ENCODE assay signal across 8 cellular contexts in the genomic region with DNA sequence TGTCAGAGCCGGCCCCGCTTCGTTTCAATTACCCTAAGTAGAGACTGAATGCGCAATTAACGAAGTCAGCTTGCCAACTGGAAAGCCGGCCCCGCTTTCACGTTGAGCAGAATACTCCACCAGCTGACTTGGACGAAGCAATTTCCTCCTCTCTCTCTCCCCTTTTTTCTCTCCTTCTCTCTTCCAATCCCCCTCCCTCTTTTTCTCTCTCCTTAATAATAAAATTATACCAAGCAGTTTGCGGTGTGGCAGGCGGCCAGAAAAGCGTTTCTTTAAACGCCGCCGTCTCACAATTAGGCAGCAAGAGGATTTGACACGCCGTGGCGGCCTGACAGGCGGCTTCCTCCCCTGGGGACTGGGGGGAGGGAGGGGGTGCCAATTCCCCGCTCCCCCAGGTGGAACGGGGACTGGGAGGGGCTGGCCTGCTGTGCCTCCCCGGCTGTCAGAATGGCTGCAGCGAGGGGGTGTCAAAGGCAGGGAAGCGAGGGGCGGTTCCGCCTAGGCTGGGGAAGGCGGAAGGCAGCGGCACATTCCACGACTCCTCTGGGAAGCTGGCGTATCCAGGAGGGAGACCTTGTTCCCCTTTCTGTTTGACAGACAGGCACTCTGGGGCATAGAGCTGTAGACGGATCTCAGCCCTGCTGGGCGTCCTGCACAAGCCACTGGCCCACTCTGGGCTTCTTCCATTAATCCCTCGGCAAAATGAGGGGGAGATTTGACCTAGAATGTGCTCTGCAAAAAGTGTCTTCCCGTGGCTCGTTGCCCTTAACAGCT. TPM values are rescaled to one million over a fixed set of nuclear protein-coding genes. Genes with fewer than 3 reads are reported as not detected.
A peak's percentile ranks its signal among the peaks of the same experiment; 100 is the strongest.
DNase-seq lines count a peak whose midpoint lies in the region; ATAC-seq, FAIRE-seq and TF ChIP-seq lines count a peak whose summit lies in the region.

No MANE protein-coding gene starts in this region.

- no peak for TF ChIP-seq POLR2A in testis (IDR thresholded peaks at IDR 0.05)
- no peak for TF ChIP-seq POLR2A in GM12891 (IDR thresholded peaks at IDR 0.05; ENCODE audit: low read depth, low read length)

- peaks cover 4 to 35% (median 11%) of the 10 kb centered on the region in 3 donors for H3K4me1 Mint-ChIP-seq in CD8-positive, alpha-beta memory T cell

- no peak overlapping the region for H2AFZ ChIP-seq in mesenchymal stem cell (ENCODE audit: low read depth, low read length)

- no peak overlapping the region for H3K27ac ChIP-seq in CD8-positive, alpha-beta memory T cell (ENCODE audit: low read depth, low read length)
- H3K27ac ChIP-seq in RWPE1 (peak overlapping the region; percentile 86), mesenchymal stem cell (ENCODE audit: low read length, poor library complexity, severe bottlenecking) (no peak overlapping the region), testis (peak overlapping the region; percentile 67 to 87)

- peak overlapping the region in 3 of 8 donors; percentile 29 to 71 (median 53) for H3K27ac Mint-ChIP-seq in CD8-positive, alpha-beta memory T cell

- H3K9me3 Mint-ChIP-seq in CD8-positive, alpha-beta memory T cell, result no peaks in the 10 kb centered on the region

- peak overlapping the region; percentile 44 for H2BK15ac ChIP-seq in mesenchymal stem cell (ENCODE audit: low read depth, poor library complexity, severe bottlenecking)

- H3K14ac ChIP-seq in mesenchymal stem cell (ENCODE audit: low read length in 2 of 2), result peak overlapping the region in 1 of 2 experiments; percentile 82

- intact Hi-C loops in testis (cut with DNase I; ENCODE audit: low total_unique reads), result no loop called here

- CTCF ChIA-PET in CD8-positive, alpha-beta memory T cell (lab: Charles Lee), result interaction anchor here (0.8 to 1.1 kb wide), 2 partner anchors 10 to 22 kb away, joined by 3 read pairs; no protein-coding TSS in a partner anchor
- CTCF ChIA-PET in RWPE1 (lab: Yijun Ruan, JAX), result no interaction called here

- H3K27me3 Mint-ChIP-seq in CD8-positive, alpha-beta memory T cell, result peaks cover 3% of the 10 kb centered on the region in 2 donors

- no peaks in the 10 kb centered on the region for H3K9me3 ChIP-seq in CD8-positive, alpha-beta memory T cell (ENCODE audit: low read length)
- no peaks in the 10 kb centered on the region for H3K9me3 ChIP-seq in mesenchymal stem cell (ENCODE audit: control insufficient read depth, low read length)
- H3K9me3 ChIP-seq in testis, result no peaks in the 10 kb centered on the region

- H3K4me2 ChIP-seq in mesenchymal stem cell (ENCODE audit: low read length, poor library complexity, severe bottlenecking), result peak overlapping the region; percentile 97

- POLR2A ChIA-PET in CD8-positive, alpha-beta memory T cell (lab: Charles Lee), result no interaction called here
- POLR2A ChIA-PET in RWPE1 (lab: Yijun Ruan, JAX; ENCODE audit: low non-redundant PET), result no interaction called here

- WGBS in mesenchymal stem cell, result 6% methylated on average over 35 of the region's 35 CpGs
- WGBS in testis, 2 donors, result 7 to 10% methylated on average over 29 to 35 of the region's 35 CpGs

- H3K27me3 ChIP-seq in CD8-positive, alpha-beta memory T cell (ENCODE audit: insufficient read depth, low read length, poor library complexity, severe bottlenecking), result no peaks in the 10 kb centered on the region
- H3K27me3 ChIP-seq in mesenchymal stem cell (ENCODE audit: control insufficient read depth in 1 of 2, insufficient read depth in 1 of 2, low read length in 2 of 2), result peaks cover 0 to 6% of the 10 kb centered on the region in 2 experiments
- no peaks in the 10 kb centered on the region for H3K27me3 ChIP-seq in testis

- H3K4me1 ChIP-seq in CD8-positive, alpha-beta memory T cell (ENCODE audit: insufficient read depth, low read length), result peaks cover 19% of the 10 kb centered on the region
- H3K4me1 ChIP-seq in mesenchymal stem cell (ENCODE audit: control insufficient read depth, insufficient read depth, low read depth, low read length) (peaks cover 53% of the 10 kb centered on the region), testis (peaks cover 55% of the 10 kb centered on the region)

- peaks cover 47% of the 10 kb centered on the region for H3K79me1 ChIP-seq in mesenchymal stem cell (replicated peaks; ENCODE audit: low read length, poor library complexity, severe bottlenecking)

- H2BK5ac ChIP-seq in mesenchymal stem cell (ENCODE audit: low read depth, low read length, poor library complexity, severe bottlenecking), result no peak overlapping the region

- no peak overlapping the region for H2AK5ac ChIP-seq in mesenchymal stem cell (ENCODE audit: low read length, severe bottlenecking)

- ATAC-seq in HG03066 (IDR thresholded peaks at IDR 0.05; ENCODE audit: low read depth, unreplicated experiment), result peak; percentile 21

- no peak for FAIRE-seq in GM12891 (lab: Jason Lieb, UNC)

- H3K9ac ChIP-seq in mesenchymal stem cell (ENCODE audit: low read length), result peak overlapping the region; percentile 54

- H3K4me3 ChIP-seq in CD8-positive, alpha-beta memory T cell (ENCODE audit: low read length), result peak overlapping the region; percentile 59
- H3K4me3 ChIP-seq in mesenchymal stem cell (ENCODE audit: insufficient read depth in 1 of 2, low read depth in 1 of 2, low read length in 2 of 2) (peak overlapping the region; percentile 41 to 72), testis (peak overlapping the region; percentile 50 to 57)

- H3K18ac ChIP-seq in mesenchymal stem cell (ENCODE audit: low read depth in 1 of 2, low read length in 2 of 2), result peak overlapping the region; percentile 58 to 91

- H4K8ac ChIP-seq in mesenchymal stem cell (ENCODE audit: low read length), result peak overlapping the region; percentile 7

- TF ChIP-seq CTCF in RWPE1 (conservative IDR thresholded peaks at IDR 0.05; ENCODE audit: low read depth) (no peak), testis (IDR thresholded peaks at IDR 0.05) (no peak)

- H3K4me3 Mint-ChIP-seq in CD8-positive, alpha-beta memory T cell, result peak overlapping the region; percentile 78 to 93 (median 83)

- H3K23ac ChIP-seq in mesenchymal stem cell (ENCODE audit: low read length in 2 of 2), result peak overlapping the region in 1 of 2 experiments; percentile 97

- no peak overlapping the region for H3K4ac ChIP-seq in mesenchymal stem cell (ENCODE audit: low read depth in 1 of 2, low read length in 2 of 2)

- H3K36me3 ChIP-seq in CD8-positive, alpha-beta memory T cell (ENCODE audit: insufficient read depth, low read length), result no peaks in the 10 kb centered on the region
- H3K36me3 ChIP-seq in mesenchymal stem cell (ENCODE audit: control insufficient read depth in 1 of 2, insufficient read depth in 2 of 2, low read depth in 1 of 2, low read length in 2 of 2), result no peaks in the 10 kb centered on the region
- no peaks in the 10 kb centered on the region for H3K36me3 ChIP-seq in testis (ENCODE audit: low read depth, missing control alignments)

- H2BK12ac ChIP-seq in mesenchymal stem cell (ENCODE audit: low read length in 2 of 2), result peak overlapping the region in 1 of 2 experiments; percentile 93

- H3K36me3 Mint-ChIP-seq in CD8-positive, alpha-beta memory T cell, result no peaks in the 10 kb centered on the region

- peak in 2 of 5 donors; percentile 16 to 46 for DNase-seq in CD8-positive, alpha-beta memory T cell
- DNase-seq in RWPE1 (ENCODE audit: low spot score), result no peak
- DNase-seq in ecto neural progenitor cell (ENCODE audit: low spot score), result peak; percentile 87
- peak; percentile 68 for DNase-seq in mesenchymal stem cell
- peak; percentile 78 for DNase-seq in testis
- no peak for DNase-seq in GOT3 (lab: John Stamatoyannopoulos, UW)
- DNase-seq in GM12891 (ENCODE audit: insufficient read length, low spot score), result no peak

- H4K91ac ChIP-seq in mesenchymal stem cell (ENCODE audit: low read length), result peak overlapping the region; percentile 1

- H2BK120ac ChIP-seq in mesenchymal stem cell (ENCODE audit: low read depth, low read length), result peak overlapping the region; percentile 55

TF ChIP-seq in GM12891, 5 proteins besides CTCF, POLR2A, EP300 and RAD21:
- TF ChIP-seq PAX5 (IDR thresholded peaks at IDR 0.05; ENCODE audit: insufficient read depth, low read length, severe bottlenecking), result no peak
- no peak for TF ChIP-seq POLR2AphosphoS5 (IDR thresholded peaks at IDR 0.05; ENCODE audit: low read depth, low read length)
- TF ChIP-seq POU2F2 (IDR thresholded peaks at IDR 0.05; ENCODE audit: low read depth, low read length), result no peak
- no peak for TF ChIP-seq TAF1 (IDR thresholded peaks at IDR 0.05; ENCODE audit: low read depth, low read length)
- TF ChIP-seq SPI1 (IDR thresholded peaks at IDR 0.05; ENCODE audit: low read depth, low read length), result no peak

RNA-seq across cellular contexts. Expression of a gene that starts 52.8 kb away (rescaled TPM):
- total RNA-seq in CD8-positive, alpha-beta memory T cell, result 10 to 100 TPM; 27.2 to 29.6 TPM
- polyA plus RNA-seq in CD8-positive, alpha-beta memory T cell, result 16.4 TPM
- 89.9 TPM for polyA plus RNA-seq in mesenchymal stem cell (2013, experiment 1 of 2)
- 89.1 TPM for polyA plus RNA-seq in mesenchymal stem cell (2013, experiment 2 of 2)
- 100 to 1,000 TPM; 239 to 256 TPM for total RNA-seq in testis
- 142 TPM for polyA plus RNA-seq in testis (ENCODE audit: insufficient read depth, low read depth, low replicate concordance)
- 16.7 TPM for polyA plus RNA-seq in GM12891 (2012; ENCODE audit: low read depth, missing spikeins)

Comparison
In these comparisons a context has a peak if more than half of its experiments do, and no peak if none do; other contexts are left out.
1. DNase-seq: peak in ecto neural progenitor cell (single experiment), mesenchymal stem cell (single experiment) and testis (single experiment); none in RWPE1 (single experiment), GOT3 (single experiment) and GM12891 (single experiment).
2. H3K27ac ChIP-seq: peak in RWPE1 (single experiment) and testis (2 of 2); none in CD8-positive, alpha-beta memory T cell (single experiment) and mesenchymal stem cell (single experiment).
3. RNA of a gene that starts 52.8 kb away (total RNA-seq): 239 to 256 TPM in testis; 27.2 to 29.6 TPM in CD8-positive, alpha-beta memory T cell; every median in the first group is over 4 times any median in the second.
4. Peak in every context shown above with its lines, with median percentiles within 50 percentile points of each other: H3K4me3 ChIP-seq.